In the genomic region with DNA sequence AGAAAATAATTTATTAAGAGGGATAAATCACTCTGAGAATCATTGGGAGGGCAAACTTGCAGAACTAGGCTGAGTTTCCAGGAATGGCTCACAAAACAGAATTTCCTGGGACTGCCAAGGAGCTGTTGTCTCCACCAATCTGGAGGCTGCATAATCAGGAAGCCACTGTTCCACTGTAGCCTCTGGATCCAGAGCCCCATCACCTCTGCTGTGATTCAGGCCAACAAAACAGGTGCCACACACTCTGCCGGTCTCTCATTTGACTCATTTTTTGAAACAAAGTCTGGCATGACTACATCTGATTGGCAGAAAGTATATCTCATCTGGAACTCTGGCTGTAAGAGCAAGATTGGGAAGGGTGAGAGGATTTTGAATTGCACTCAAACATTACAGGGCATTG, we compare ENCODE assay signal across 13 cellular contexts.
DNase-seq lines count a peak whose midpoint lies in the region; ATAC-seq and TF ChIP-seq lines count a peak whose summit lies in the region.
"Had no signal": no experiment of that assay in that cellular context is flagged by ENCODE, and none has a peak within 500 bp of the region (broad histone marks: within the 10 kb centered on the region; RNA-seq: fewer than 3 reads in every experiment).

No MANE protein-coding gene starts in this region.

- TF ChIP-seq POLR2A in testis (IDR thresholded peaks at IDR 0.05) = no peak

- intact Hi-C loops in testis (cut with DNase I; ENCODE audit: low total_unique reads) = no loop called here

- H3K27me3 ChIP-seq in testis = no peaks in the 10 kb centered on the region

- H3K9me3 ChIP-seq in testis = no peaks in the 10 kb centered on the region

- no peak for ATAC-seq in HG03520 (IDR thresholded peaks at IDR 0.05; ENCODE audit: unreplicated experiment)

- H3K4me3 ChIP-seq in epithelial cell of esophagus (ENCODE audit: low read length) = no peak overlapping the region
- H3K4me3 ChIP-seq in testis = no peak overlapping the region
- H3K4me3 ChIP-seq: GM23248 had no signal

- WGBS in testis, 2 donors = 45 to 72% methylated on average over 1 of the region's 1 CpG

- TF ChIP-seq CTCF in epithelial cell of esophagus (IDR thresholded peaks at IDR 0.05; ENCODE audit: insufficient read depth, low read depth, low read length, missing control alignments) (no peak), testis (IDR thresholded peaks at IDR 0.05) (no peak)

- no peaks in the 10 kb centered on the region for H3K4me1 ChIP-seq in testis

- H3K27ac ChIP-seq in testis = no peak overlapping the region
- H3K27ac ChIP-seq: GM23248 had no signal

- peak; percentile 15 for DNase-seq in LHCN-M2 (ENCODE audit: low read depth)
- DNase-seq in epithelial cell of esophagus (ENCODE audit: low read depth) = peak; percentile 15
- peak; percentile 6 for DNase-seq in myocyte (ENCODE audit: low read depth)
- DNase-seq in testis = no peak
- no peak for DNase-seq in effector CD8-positive, alpha-beta T cell (lab: John Stamatoyannopoulos, UW)
- DNase-seq in cortex of kidney (lab: John Stamatoyannopoulos, UW) = no peak
- DNase-seq: C1 segment of cervical spinal cord; CD4-positive, alpha-beta T cell; DMS153; DMS79 treated with DMSO at 0.1 percent for 48 hours; EL; GM23248 had no signal

- H3K36me3 ChIP-seq in testis (ENCODE audit: low read depth, missing control alignments) = no peaks in the 10 kb centered on the region

Comparison
In these comparisons a context has a peak if more than half of its experiments do, and no peak if none do; other contexts are left out.
1. DNase-seq: peak in LHCN-M2 (single experiment), epithelial cell of esophagus (single experiment) and myocyte (single experiment); none in testis (single experiment), effector CD8-positive, alpha-beta T cell (single experiment) and cortex of kidney (single experiment).